27 cellular contexts compared by ENCODE assay signal in the genomic region with DNA sequence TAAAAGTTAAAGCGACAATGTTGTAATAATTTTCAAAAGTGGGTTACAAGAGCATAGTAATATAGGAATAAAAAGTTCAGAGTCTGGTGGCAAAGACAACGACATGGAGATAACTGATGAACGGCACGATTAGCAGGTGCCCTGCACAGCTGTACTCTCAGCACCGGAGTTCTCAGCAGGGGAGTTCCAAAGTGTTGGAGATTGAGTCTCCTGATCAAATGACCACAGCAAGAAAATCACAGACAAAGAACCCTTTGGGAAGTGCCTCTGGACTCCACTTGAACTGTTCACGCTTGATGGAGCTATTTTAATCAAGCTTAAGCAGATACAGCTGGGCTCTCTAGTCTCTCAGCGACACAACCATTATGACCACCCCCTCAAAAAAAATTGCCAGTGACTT.
"Had no signal": no experiment of that assay in that cellular context is flagged by ENCODE, and none has a peak within 500 bp of the region (broad histone marks: within the 10 kb centered on the region; RNA-seq: fewer than 3 reads in every experiment).

No MANE protein-coding gene starts in this region.

- H3K9me3 Mint-ChIP-seq: activated naive CD4-positive, alpha-beta T cell treated with anti-CD3 and anti-CD28 coated beads, Interleukin-2, amount 50 U/mL, for 24 hours had no signal

- H3K27ac ChIP-seq: breast epithelium, heart right ventricle, left lung, lower lobe of right lung, pancreas, prostate gland, suprapubic skin, tibial nerve had no signal

- H3K36me3 ChIP-seq: breast epithelium, heart right ventricle, left lung, lower lobe of right lung, pancreas, prostate gland, suprapubic skin, tibial nerve had no signal

- H3K4me3 Mint-ChIP-seq: activated CD4-positive, alpha-beta memory T cell treated with anti-CD3 and anti-CD28 coated beads for 36 hours; activated CD4-positive, alpha-beta T cell treated with anti-CD3 and anti-CD28 coated beads, Interleukin-2, amount 10 ng/mL, durations not matched to agents 24 days and 14 days; activated naive CD4-positive, alpha-beta T cell treated with anti-CD3 and anti-CD28 coated beads, Interleukin-2, amount 50 U/mL, for 24 hours; activated T-cell treated with anti-CD3 and anti-CD28 coated beads, Interleukin-2, amount 50 U/mL, for 4 hours; activated T-helper 17 cell treated with anti-CD3 and anti-CD28 coated beads, Interleukin-2, amount 50 U/mL, for 72 hours; natural killer cell; stimulated activated naive B cell treated with anti-CD40 and anti-IgM and Interleukin-4, amounts not matched to agents 10 μg/mL and 1 μg/mL and 100 μg/mL, for 72 hours had no signal

- ATAC-seq: activated T-cell treated with anti-CD3 and anti-CD28 coated beads, Interleukin-2, amount 50 U/mL, for 4 hours; activated T-helper 17 cell treated with anti-CD3 and anti-CD28 coated beads, Interleukin-2, amount 50 U/mL, for 72 hours; esophagus mucosa; heart right ventricle; left lung; lower lobe of right lung; natural killer cell; pancreas; stimulated activated naive B cell treated with anti-CD40 and anti-IgM and Interleukin-4, amounts not matched to agents 10 μg/mL and 1 μg/mL and 100 μg/mL, for 72 hours had no signal

- H3K36me3 Mint-ChIP-seq: activated CD4-positive, alpha-beta memory T cell treated with anti-CD3 and anti-CD28 coated beads for 36 hours; activated naive CD4-positive, alpha-beta T cell treated with anti-CD3 and anti-CD28 coated beads, Interleukin-2, amount 50 U/mL, for 24 hours; natural killer cell; stimulated activated naive B cell treated with anti-CD40 and anti-IgM and Interleukin-4, amounts not matched to agents 10 μg/mL and 1 μg/mL and 100 μg/mL, for 72 hours had no signal

- H3K27ac Mint-ChIP-seq: activated CD4-positive, alpha-beta memory T cell treated with anti-CD3 and anti-CD28 coated beads for 36 hours; activated CD4-positive, alpha-beta T cell treated with anti-CD3 and anti-CD28 coated beads, Interleukin-2, amount 10 ng/mL, durations not matched to agents 24 days and 14 days; activated naive CD4-positive, alpha-beta T cell treated with anti-CD3 and anti-CD28 coated beads, Interleukin-2, amount 50 U/mL, for 24 hours; activated T-helper 17 cell treated with anti-CD3 and anti-CD28 coated beads, Interleukin-2, amount 50 U/mL, for 72 hours; natural killer cell; stimulated activated naive B cell treated with anti-CD40 and anti-IgM and Interleukin-4, amounts not matched to agents 10 μg/mL and 1 μg/mL and 100 μg/mL, for 72 hours had no signal

- H3K4me3 ChIP-seq: breast epithelium, heart right ventricle, left lung, lower lobe of right lung, pancreas, prostate gland, suprapubic skin, tibial nerve had no signal

- H3K27me3 Mint-ChIP-seq: activated CD4-positive, alpha-beta memory T cell treated with anti-CD3 and anti-CD28 coated beads for 36 hours; activated CD4-positive, alpha-beta T cell treated with anti-CD3 and anti-CD28 coated beads, Interleukin-2, amount 10 ng/mL, durations not matched to agents 24 days and 14 days; activated naive CD4-positive, alpha-beta T cell treated with anti-CD3 and anti-CD28 coated beads, Interleukin-2, amount 50 U/mL, for 24 hours; activated T-helper 17 cell treated with anti-CD3 and anti-CD28 coated beads, Interleukin-2, amount 50 U/mL, for 72 hours; stimulated activated naive B cell treated with anti-CD40 and anti-IgM and Interleukin-4, amounts not matched to agents 10 μg/mL and 1 μg/mL and 100 μg/mL, for 72 hours had no signal

- DNase-seq: activated CD4-positive, alpha-beta memory T cell treated with anti-CD3 and anti-CD28 coated beads for 36 hours; activated CD4-positive, alpha-beta T cell treated with anti-CD3 and anti-CD28 coated beads, Interleukin-2, amount 10 ng/mL, durations not matched to agents 24 days and 14 days; activated CD4-positive, CD25-positive, alpha-beta regulatory T cell treated with anti-CD3 and anti-CD28 coated beads, Interleukin-2, amount 50 U/mL, for 72 hours; activated CD8-positive, alpha-beta memory T cell treated with anti-CD3 and anti-CD28 coated beads, Interleukin-2, amount 50 U/mL, for 48 hours; activated gamma-delta T cell treated with Interleukin-2 at 50 U/mL for 16 hours; activated T-cell treated with anti-CD3 and anti-CD28 coated beads, Interleukin-2, amount 50 U/mL, for 4 hours; central memory CD4-positive, alpha-beta T cell; foreskin fibroblast; heart right ventricle; kidney glomerular epithelial cell; left lung; lower lobe of right lung; mesendoderm; natural killer cell; nucleus accumbens; pancreas; stimulated activated CD4-positive, alpha-beta T cell treated with anti-CD3 and anti-CD28 coated beads, Interleukin-15, amount 100 ng/mL, for 24 hours; stimulated activated CD4-positive, alpha-beta T cell treated with anti-CD3 and anti-CD28 coated beads, Interleukin-2, amount 100 ng/mL, for 24 hours; stimulated activated naive B cell treated with anti-CD40 and anti-IgM and Interleukin-4, amounts not matched to agents 10 μg/mL and 1 μg/mL and 100 μg/mL, for 72 hours; T-helper 2 cell had no signal

- H3K4me1 ChIP-seq: breast epithelium, heart right ventricle, left lung, lower lobe of right lung, pancreas, prostate gland, suprapubic skin, tibial nerve had no signal

- H3K9me3 ChIP-seq: lower lobe of right lung, pancreas, prostate gland, suprapubic skin had no signal

- H3K27me3 ChIP-seq: breast epithelium, heart right ventricle, left lung, pancreas, suprapubic skin, tibial nerve had no signal

- H3K4me1 Mint-ChIP-seq: activated CD4-positive, alpha-beta T cell treated with anti-CD3 and anti-CD28 coated beads, Interleukin-2, amount 10 ng/mL, durations not matched to agents 24 days and 14 days; activated naive CD4-positive, alpha-beta T cell treated with anti-CD3 and anti-CD28 coated beads, Interleukin-2, amount 50 U/mL, for 24 hours; activated T-helper 17 cell treated with anti-CD3 and anti-CD28 coated beads, Interleukin-2, amount 50 U/mL, for 72 hours; natural killer cell; stimulated activated naive B cell treated with anti-CD40 and anti-IgM and Interleukin-4, amounts not matched to agents 10 μg/mL and 1 μg/mL and 100 μg/mL, for 72 hours had no signal
